9 cellular contexts compared by ENCODE assay signal in the genomic region with DNA sequence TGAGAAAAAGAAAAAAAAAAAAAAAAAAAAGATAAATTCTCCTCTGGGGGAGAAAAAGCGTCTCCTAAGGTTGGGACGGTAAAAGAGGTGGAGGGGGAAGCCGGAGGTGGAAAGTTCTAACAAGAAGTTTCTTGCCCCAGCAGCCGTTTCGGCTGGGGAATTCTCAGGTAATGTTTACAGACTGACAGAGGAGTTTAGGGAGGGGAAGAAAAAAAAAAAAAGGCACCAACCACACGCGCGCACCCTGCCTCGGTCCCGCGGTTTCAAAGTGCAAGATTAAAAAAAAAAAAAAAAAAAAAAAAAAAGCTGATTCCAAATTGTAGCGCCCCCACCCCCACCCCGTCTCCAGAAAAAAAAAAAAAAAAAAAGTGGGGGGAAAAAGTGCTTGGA. TPM values are rescaled to one million over a fixed set of nuclear protein-coding genes. Genes with fewer than 3 reads are reported as not detected.
DNase-seq lines count a peak whose midpoint lies in the region; ATAC-seq, FAIRE-seq and TF ChIP-seq lines count a peak whose summit lies in the region.
"Had no signal": no experiment of that assay in that cellular context is flagged by ENCODE, and none has a peak within 500 bp of the region (broad histone marks: within the 10 kb centered on the region; RNA-seq: fewer than 3 reads in every experiment).

No MANE protein-coding gene starts in this region.

- H3K27ac Mint-ChIP-seq in activated naive CD8-positive, alpha-beta T cell = peak overlapping the region; percentile 92
- peak overlapping the region; percentile 98 for H3K27ac Mint-ChIP-seq in stimulated activated naive CD8-positive, alpha-beta T cell treated with anti-CD3 and anti-CD28 coated beads, Interleukin-15, Interleukin-2, amounts not matched to agents 100 ng/mL and 50 ng/mL, for 24 hours

- TF ChIP-seq CTCF in kidney (IDR thresholded peaks at IDR 0.05; ENCODE audit: borderline replicate concordance, extremely low read depth, insufficient read depth) = no peak

- H3K36me3 ChIP-seq in kidney (ENCODE audit: control insufficient read depth in 1 of 2, insufficient read depth in 2 of 2, low read length in 2 of 2) = peaks cover 0 to 11% of the 10 kb centered on the region in 2 donors

- peaks cover 2% of the 10 kb centered on the region for H3K36me3 Mint-ChIP-seq in activated naive CD8-positive, alpha-beta T cell
- H3K36me3 Mint-ChIP-seq in stimulated activated naive CD8-positive, alpha-beta T cell treated with anti-CD3 and anti-CD28 coated beads, Interleukin-15, Interleukin-2, amounts not matched to agents 100 ng/mL and 50 ng/mL, for 24 hours (ENCODE audit: low read depth) = peaks cover 44% of the 10 kb centered on the region

- H3K4me3 ChIP-seq in kidney (ENCODE audit: low read length in 2 of 2) = peak overlapping the region; percentile 84 to 95

- H3K9me3 ChIP-seq in kidney (ENCODE audit: control insufficient read depth in 1 of 2, low read length in 2 of 2) = no peaks in the 10 kb centered on the region

- peak; percentile 27 for DNase-seq in stimulated activated CD4-positive, alpha-beta T cell treated with anti-CD3 and anti-CD28 coated beads, Interleukin-12 subunit alpha, Interleukin-12 subunit beta, amount 100 ng/mL, for 4 hours
- no peak for DNase-seq in stimulated activated CD4-positive, alpha-beta T cell treated with anti-CD3 and anti-CD28 coated beads, Interleukin-1b, Interleukin-23, amount 100 ng/mL, for 48 hours
- no peak for DNase-seq in kidney
- no peak for DNase-seq in D341Med (ENCODE audit: low spot score)

- peak overlapping the region; percentile 95 to 98 for H3K27ac ChIP-seq in kidney (ENCODE audit: low read depth in 2 of 2, low read length in 2 of 2)

- H3K4me1 Mint-ChIP-seq in activated naive CD8-positive, alpha-beta T cell (ENCODE audit: low read depth) = peaks cover 60% of the 10 kb centered on the region
- peaks cover 74% of the 10 kb centered on the region for H3K4me1 Mint-ChIP-seq in stimulated activated naive CD8-positive, alpha-beta T cell treated with anti-CD3 and anti-CD28 coated beads, Interleukin-15, Interleukin-2, amounts not matched to agents 100 ng/mL and 50 ng/mL, for 24 hours (ENCODE audit: low read depth)

- ATAC-seq in HG02884 (IDR thresholded peaks at IDR 0.05; ENCODE audit: unreplicated experiment) (no peak), HG02588 (IDR thresholded peaks at IDR 0.05; ENCODE audit: unreplicated experiment) (no peak)

- no peak for FAIRE-seq in kidney (lab: Jason Lieb, UNC)
- FAIRE-seq: colon had no signal

- intact Hi-C loops in kidney (cut with DNase I) = no loop called here

- H3K9ac ChIP-seq in kidney (ENCODE audit: low read length in 2 of 2) = peak overlapping the region; percentile 75 to 97

- peaks cover 15 to 34% of the 10 kb centered on the region in 2 donors for H3K4me1 ChIP-seq in kidney (ENCODE audit: control insufficient read depth in 1 of 2, insufficient read depth in 1 of 2, low read depth in 1 of 2, low read length in 2 of 2)

- H3K27me3 Mint-ChIP-seq in activated naive CD8-positive, alpha-beta T cell = no peaks in the 10 kb centered on the region
- no peaks in the 10 kb centered on the region for H3K27me3 Mint-ChIP-seq in stimulated activated naive CD8-positive, alpha-beta T cell treated with anti-CD3 and anti-CD28 coated beads, Interleukin-15, Interleukin-2, amounts not matched to agents 100 ng/mL and 50 ng/mL, for 24 hours

- no peaks in the 10 kb centered on the region for H3K9me3 Mint-ChIP-seq in activated naive CD8-positive, alpha-beta T cell (ENCODE audit: low read depth)
- no peaks in the 10 kb centered on the region for H3K9me3 Mint-ChIP-seq in stimulated activated naive CD8-positive, alpha-beta T cell treated with anti-CD3 and anti-CD28 coated beads, Interleukin-15, Interleukin-2, amounts not matched to agents 100 ng/mL and 50 ng/mL, for 24 hours

- peak overlapping the region; percentile 99 for H3K4me3 Mint-ChIP-seq in activated naive CD8-positive, alpha-beta T cell
- H3K4me3 Mint-ChIP-seq in stimulated activated naive CD8-positive, alpha-beta T cell treated with anti-CD3 and anti-CD28 coated beads, Interleukin-15, Interleukin-2, amounts not matched to agents 100 ng/mL and 50 ng/mL, for 24 hours = peak overlapping the region; percentile 99

RNA-seq across cellular contexts. Expression of a gene that starts 0.5 kb away (rescaled TPM):
- 44.8 TPM for total RNA-seq in kidney
- polyA plus RNA-seq in kidney (ENCODE audit: insufficient read depth, low read depth, low replicate concordance) = 97.1 TPM

RNA-seq across cellular contexts. Expression of a gene that starts 26.4 kb away (rescaled TPM):
- 0.16 TPM for total RNA-seq in kidney
- polyA plus RNA-seq in kidney (ENCODE audit: insufficient read depth, low read depth, low replicate concordance) = 0.58 TPM
